ENCODE assay signal across 19 cellular contexts in genomic region chr6:71502961-71503360, GRCh38.
DNase-seq lines count a peak whose midpoint lies in the region; ATAC-seq, FAIRE-seq and TF ChIP-seq lines count a peak whose summit lies in the region.
"Had no signal": no experiment of that assay in that cellular context is flagged by ENCODE, and none has a peak within 500 bp of the region (broad histone marks: within the 10 kb centered on the region; RNA-seq: fewer than 3 reads in every experiment).

No MANE protein-coding gene starts in this region.

- no peaks in the 10 kb centered on the region for H3K9me3 Mint-ChIP-seq in activated CD4-positive, alpha-beta T cell treated with anti-CD3 and anti-CD28 coated beads, Interleukin-2, amount 10 ng/mL, durations not matched to agents 7 days and 5 days
- H3K9me3 Mint-ChIP-seq: CD14-positive monocyte; CD8-positive, alpha-beta T cell; HFFc6 had no signal

- H2BK120ac ChIP-seq in mesenchymal stem cell (ENCODE audit: low read depth, low read length) = no peak overlapping the region

- peak overlapping the region; percentile 69 for H4K8ac ChIP-seq in mesenchymal stem cell (ENCODE audit: low read length)

- no peak overlapping the region for H3K27ac Mint-ChIP-seq in activated CD4-positive, alpha-beta T cell treated with anti-CD3 and anti-CD28 coated beads, Interleukin-2, amount 10 ng/mL, durations not matched to agents 7 days and 5 days
- H3K27ac Mint-ChIP-seq: CD14-positive monocyte; CD8-positive, alpha-beta T cell; HFFc6 had no signal

- peak overlapping the region; percentile 49 for H3K27ac ChIP-seq in mesenchymal stem cell (ENCODE audit: low read length, poor library complexity, severe bottlenecking)
- no peak overlapping the region for H3K27ac ChIP-seq in foreskin keratinocyte
- H3K27ac ChIP-seq: A549, HL-60 had no signal

- no peak overlapping the region for H3K23ac ChIP-seq in mesenchymal stem cell (ENCODE audit: low read length in 2 of 2)

- TF ChIP-seq POLR2A in H54 (IDR thresholded peaks at IDR 0.05; ENCODE audit: low read depth, low read length) = no peak

- H3K4me3 ChIP-seq in mesenchymal stem cell (ENCODE audit: insufficient read depth in 1 of 2, low read depth in 1 of 2, low read length in 2 of 2) = no peak overlapping the region
- H3K4me3 ChIP-seq: A549 had no signal

- peak; percentile 84 for FAIRE-seq in H54 (lab: Jason Lieb, UNC)
- FAIRE-seq: A549, D721Med, GM19239, H1 had no signal

- ATAC-seq in foreskin keratinocyte = no peak
- ATAC-seq: A549; CD8-positive, alpha-beta T cell had no signal

- H3K18ac ChIP-seq in mesenchymal stem cell (ENCODE audit: low read depth in 1 of 2, low read length in 2 of 2) = no peak overlapping the region

- H2AFZ ChIP-seq in mesenchymal stem cell (ENCODE audit: low read depth, low read length) = no peak overlapping the region

- DNase-seq in H54 (ENCODE audit: insufficient read length, low spot score) = no peak
- peak; percentile 46 for DNase-seq in M059J (ENCODE audit: low read depth)
- no peak for DNase-seq in mesenchymal stem cell
- no peak for DNase-seq in activated CD4-positive, alpha-beta T cell treated with anti-CD3 and anti-CD28 coated beads, Interleukin-2, amount 10 ng/mL, durations not matched to agents 7 days and 5 days
- DNase-seq in foreskin keratinocyte = no peak
- no peak for DNase-seq in pons (ENCODE audit: low spot score)
- DNase-seq: CD8-positive, alpha-beta T cell; COR-L47; DMS153; DMS79 treated with DMSO at 0.1 percent for 48 hours; GDM1; HCEC 1CT; HFFc6 had no signal

- H2BK5ac ChIP-seq in mesenchymal stem cell (ENCODE audit: low read depth, low read length, poor library complexity, severe bottlenecking) = no peak overlapping the region

- no peaks in the 10 kb centered on the region for H3K4me1 Mint-ChIP-seq in activated CD4-positive, alpha-beta T cell treated with anti-CD3 and anti-CD28 coated beads, Interleukin-2, amount 10 ng/mL, durations not matched to agents 7 days and 5 days
- H3K4me1 Mint-ChIP-seq: CD14-positive monocyte had no signal

- H3K4me3 Mint-ChIP-seq in activated CD4-positive, alpha-beta T cell treated with anti-CD3 and anti-CD28 coated beads, Interleukin-2, amount 10 ng/mL, durations not matched to agents 7 days and 5 days = no peak overlapping the region
- H3K4me3 Mint-ChIP-seq: CD14-positive monocyte; CD8-positive, alpha-beta T cell; HFFc6 had no signal

- H3K36me3 Mint-ChIP-seq in activated CD4-positive, alpha-beta T cell treated with anti-CD3 and anti-CD28 coated beads, Interleukin-2, amount 10 ng/mL, durations not matched to agents 7 days and 5 days (ENCODE audit: low read depth) = no peaks in the 10 kb centered on the region
- H3K36me3 Mint-ChIP-seq: CD14-positive monocyte; CD8-positive, alpha-beta T cell had no signal

- WGBS in mesenchymal stem cell = 100% methylated on average over 2 of the region's 3 CpGs

- H2BK12ac ChIP-seq in mesenchymal stem cell (ENCODE audit: low read length in 2 of 2) = no peak overlapping the region

- H3K4me1 ChIP-seq in mesenchymal stem cell (ENCODE audit: control insufficient read depth, insufficient read depth, low read depth, low read length) (peaks cover 4% of the 10 kb centered on the region), foreskin keratinocyte (no peaks in the 10 kb centered on the region)

- H4K91ac ChIP-seq in mesenchymal stem cell (ENCODE audit: low read length) = no peak overlapping the region

- no peaks in the 10 kb centered on the region for H3K27me3 ChIP-seq in mesenchymal stem cell (ENCODE audit: control insufficient read depth in 1 of 2, insufficient read depth in 1 of 2, low read length in 2 of 2)
- no peaks in the 10 kb centered on the region for H3K27me3 ChIP-seq in foreskin keratinocyte

- POLR2A ChIA-PET in activated CD4-positive, alpha-beta T cell treated with anti-CD3 and anti-CD28 coated beads, Interleukin-2, amount 10 ng/mL, durations not matched to agents 7 days and 5 days (lab: Charles Lee) = no interaction called here

- H3K36me3 ChIP-seq in mesenchymal stem cell (ENCODE audit: control insufficient read depth in 1 of 2, insufficient read depth in 2 of 2, low read depth in 1 of 2, low read length in 2 of 2) = no peaks in the 10 kb centered on the region

- no peak overlapping the region for H3K4me2 ChIP-seq in mesenchymal stem cell (ENCODE audit: low read length, poor library complexity, severe bottlenecking)
- H3K4me2 ChIP-seq: A549 had no signal

- H3K79me1 ChIP-seq in mesenchymal stem cell (replicated peaks; ENCODE audit: low read length, poor library complexity, severe bottlenecking) = no peaks in the 10 kb centered on the region

- peak overlapping the region; percentile 8 for H2AK5ac ChIP-seq in mesenchymal stem cell (ENCODE audit: low read length, severe bottlenecking)

- no peak overlapping the region for H3K9ac ChIP-seq in mesenchymal stem cell (ENCODE audit: low read length)

- no peaks in the 10 kb centered on the region for H3K27me3 Mint-ChIP-seq in activated CD4-positive, alpha-beta T cell treated with anti-CD3 and anti-CD28 coated beads, Interleukin-2, amount 10 ng/mL, durations not matched to agents 7 days and 5 days

- CTCF ChIA-PET in activated CD4-positive, alpha-beta T cell treated with anti-CD3 and anti-CD28 coated beads, Interleukin-2, amount 10 ng/mL, durations not matched to agents 7 days and 5 days (lab: Charles Lee) = interaction anchor here (0.7 kb wide), 1 partner anchor 13 kb away, joined by 3 read pairs; no protein-coding TSS in a partner anchor

- no peak overlapping the region for H3K14ac ChIP-seq in mesenchymal stem cell (ENCODE audit: low read length in 2 of 2)

- H2BK15ac ChIP-seq in mesenchymal stem cell (ENCODE audit: low read depth, poor library complexity, severe bottlenecking) = no peak overlapping the region

- no peak overlapping the region for H3K4ac ChIP-seq in mesenchymal stem cell (ENCODE audit: low read depth in 1 of 2, low read length in 2 of 2)

- TF ChIP-seq CTCF in foreskin keratinocyte (conservative IDR thresholded peaks at IDR 0.05) = no peak

- no peaks in the 10 kb centered on the region for H3K9me3 ChIP-seq in mesenchymal stem cell (ENCODE audit: control insufficient read depth, low read length)
- H3K9me3 ChIP-seq: A549 had no signal
